In genomic region chr12:8692573-8692972, GRCh38 we compare ENCODE assay signal across 1 cellular context.
TF ChIP-seq lines count a peak whose summit lies in the region.

No MANE protein-coding gene starts in this region.

TF ChIP-seq in SK-N-SH, 30 proteins besides CTCF, POLR2A, EP300 and RAD21 (continued from another document):
- TF ChIP-seq PBX3 (IDR thresholded peaks at IDR 0.05) (no peak), GABPA (IDR thresholded peaks at IDR 0.05; ENCODE audit: low read depth) (no peak)
